Comparison of ENCODE assay signal across 18 cellular contexts in the genomic region with DNA sequence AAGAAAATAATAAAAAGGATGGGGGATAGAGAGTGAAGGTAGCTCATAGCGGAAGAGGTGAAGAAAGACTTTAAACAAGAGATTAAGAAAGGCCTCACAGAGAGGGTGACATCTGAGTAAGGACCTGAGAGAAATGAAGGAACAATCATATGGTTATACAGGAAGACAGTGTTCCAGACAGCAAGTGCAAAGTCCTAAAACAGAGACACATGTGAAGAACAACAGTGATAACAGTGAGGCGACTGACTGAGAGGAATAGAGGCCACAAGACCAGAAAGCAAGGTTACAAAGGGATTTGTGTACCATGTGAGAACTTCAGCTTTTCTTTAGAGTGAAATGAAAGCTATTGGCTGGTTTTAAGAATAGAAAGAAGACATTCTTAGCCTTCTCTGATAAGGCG.
DNase-seq lines count a peak whose midpoint lies in the region; ATAC-seq, FAIRE-seq and TF ChIP-seq lines count a peak whose summit lies in the region.
"Had no signal": no experiment of that assay in that cellular context is flagged by ENCODE, and none has a peak within 500 bp of the region (broad histone marks: within the 10 kb centered on the region; RNA-seq: fewer than 3 reads in every experiment).

No MANE protein-coding gene starts in this region.

- TF ChIP-seq CTCF in DND-41 (IDR thresholded peaks at IDR 0.05; ENCODE audit: borderline replicate concordance, extremely low read depth, low read length, poor library complexity, severe bottlenecking) (no peak), GM23338 (conservative IDR thresholded peaks at IDR 0.05; ENCODE audit: low read depth in 2 of 2) (no peak), H1 (IDR thresholded peaks at IDR 0.05; ENCODE audit: control extremely low read depth in 1 of 3, insufficient read depth in 1 of 3, low read depth in 1 of 3, low read length in 3 of 3) (no peak), neural progenitor cell (IDR thresholded peaks at IDR 0.05) (no peak), natural killer cell (IDR thresholded peaks at IDR 0.05) (no peak), pancreas (IDR thresholded peaks at IDR 0.05) (no peak)

- H3K4me3 ChIP-seq in DND-41 (ENCODE audit: low read depth in 1 of 2, low read length in 2 of 2) (no peak overlapping the region), GM23338 (no peak overlapping the region), H1 (ENCODE audit: extremely low read depth in 1 of 4, insufficient read depth in 2 of 4, low read depth in 3 of 4, low read length in 4 of 4) (no peak overlapping the region), neural progenitor cell (no peak overlapping the region), pancreas (no peak overlapping the region)
- H3K4me3 ChIP-seq: A549, HAP-1 had no signal

- no peaks in the 10 kb centered on the region for H3K9me3 ChIP-seq in DND-41 (ENCODE audit: insufficient read depth, low read length, severe bottlenecking)
- H3K9me3 ChIP-seq in H1 (ENCODE audit: insufficient read depth in 2 of 2, low read depth in 1 of 2, low read length in 1 of 2), result peaks cover 0 to 20% of the 10 kb centered on the region in 2 experiments; a peak in 2 of 4 replicates
- H3K9me3 ChIP-seq in neural progenitor cell (ENCODE audit: low read depth), result no peaks in the 10 kb centered on the region
- H3K9me3 ChIP-seq in pancreas, result no peaks in the 10 kb centered on the region
- H3K9me3 ChIP-seq: A549, HAP-1 had no signal

- DNase-seq in DND-41, result no peak
- no peak for DNase-seq in GM23338 (ENCODE audit: low spot score)
- DNase-seq in H1 (ENCODE audit: low read depth in 1 of 2, low spot score in 2 of 2), result no peak
- DNase-seq in neural progenitor cell (ENCODE audit: low spot score), result no peak
- DNase-seq in natural killer cell, result no peak
- DNase-seq in pancreas, result no peak
- no peak for DNase-seq in KBM-7
- DNase-seq: CD8-positive, alpha-beta T cell; COR-L47; DMS153; DMS79 treated with DMSO at 0.1 percent for 48 hours; GDM1; GOT3 had no signal

- H3K4me2 ChIP-seq in DND-41 (ENCODE audit: insufficient read depth, low read length) (no peak overlapping the region), GM23338 (no peak overlapping the region), H1 (ENCODE audit: insufficient read depth in 1 of 2, low read depth in 2 of 2, low read length in 2 of 2) (no peak overlapping the region), neural progenitor cell (no peak overlapping the region)
- H3K4me2 ChIP-seq: A549 had no signal

- H3K4me3 Mint-ChIP-seq in GM23338 (no peak overlapping the region), neural progenitor cell (no peak overlapping the region), natural killer cell (no peak overlapping the region)
- H3K4me3 Mint-ChIP-seq: CD14-positive monocyte; CD8-positive, alpha-beta T cell had no signal

- TF ChIP-seq RAD21 in H1 (IDR thresholded peaks at IDR 0.05 in 1 of 2, conservative IDR thresholded peaks at IDR 0.05 in 1 of 2; ENCODE audit: low read depth in 2 of 2, low read length in 2 of 2), result no peak

- H3F3A ChIP-seq in GM23338 (replicated peaks; ENCODE audit: low read depth) (no peaks in the 10 kb centered on the region), neural progenitor cell (ENCODE audit: low read depth) (no peaks in the 10 kb centered on the region)

- H3K4me1 Mint-ChIP-seq in GM23338 (no peaks in the 10 kb centered on the region), neural progenitor cell (peaks cover 2% of the 10 kb centered on the region), natural killer cell (no peaks in the 10 kb centered on the region)
- H3K4me1 Mint-ChIP-seq: CD14-positive monocyte had no signal

- H2AK5ac ChIP-seq in H1 (ENCODE audit: low read depth, low read length), result no peak overlapping the region

- H3K23me2 ChIP-seq in H1 (ENCODE audit: low read depth, low read length), result no peaks in the 10 kb centered on the region

- no peak overlapping the region for H4K8ac ChIP-seq in H1 (ENCODE audit: extremely low read depth, insufficient read depth, low read length)

- in situ Hi-C loops in KBM-7 (cut with MboI; ENCODE audit: low pct_unique_long_range_greater_than_20kb, low sequenced_read_pairs), result no loop called here

- H3K56ac ChIP-seq in H1 (replicated peaks; ENCODE audit: insufficient read length, low read depth, low read length), result no peak overlapping the region

- 0 out of 2 replicates have a peak overlapping the region, but pooled peaks have one; percentile 23 for H2BK20ac ChIP-seq in H1 (ENCODE audit: low read length)

- no peak overlapping the region for H3K14ac ChIP-seq in H1 (ENCODE audit: insufficient read length)

- no peak overlapping the region for H2BK120ac ChIP-seq in H1 (replicated peaks; ENCODE audit: low read depth, low read length)

- POLR2A ChIA-PET in H1 (lab: Charles Lee; ENCODE audit: partially characterized antibody), result interaction anchor here (0.9 kb wide), 1 partner anchor 15 kb away, joined by 3 read pairs; no protein-coding TSS in a partner anchor

- no peak for TF ChIP-seq EP300 in H1 (IDR thresholded peaks at IDR 0.05; ENCODE audit: borderline replicate concordance in 1 of 2, low read depth in 2 of 2, low read length in 2 of 2)

- H2AFZ ChIP-seq in DND-41 (ENCODE audit: low read depth, low read length) (peak overlapping the region; percentile 14), GM23338 (peak overlapping the region; percentile 73; the same call in 1 of the 2 replicates), H1 (ENCODE audit: low read length) (no peak overlapping the region), neural progenitor cell (replicated peaks) (peak overlapping the region; percentile 47)

- H4K20me1 ChIP-seq in DND-41 (ENCODE audit: insufficient read depth, low read length), result no peaks in the 10 kb centered on the region
- no peaks in the 10 kb centered on the region for H4K20me1 ChIP-seq in GM23338 (replicated peaks; ENCODE audit: insufficient read depth)
- no peaks in the 10 kb centered on the region for H4K20me1 ChIP-seq in H1 (replicated peaks in 1 of 2; ENCODE audit: control insufficient read depth in 1 of 2, insufficient read depth in 2 of 2, low read length in 2 of 2)
- no peaks in the 10 kb centered on the region for H4K20me1 ChIP-seq in neural progenitor cell (ENCODE audit: low read depth)

- no peak overlapping the region for H2BK12ac ChIP-seq in H1 (ENCODE audit: low read depth, low read length)

- H2BK15ac ChIP-seq in H1 (ENCODE audit: low read length), result no peak overlapping the region

- H4K5ac ChIP-seq in H1 (ENCODE audit: insufficient read length, low read depth, low read length), result no peak overlapping the region

- no peak overlapping the region for H3K18ac ChIP-seq in H1 (ENCODE audit: extremely low read depth, low read length)

- H3K36me3 ChIP-seq in DND-41 (ENCODE audit: insufficient read depth, low read length) (no peaks in the 10 kb centered on the region), GM23338 (ENCODE audit: insufficient read depth) (0 out of 2 replicates have a peak, but pooled peaks cover 1% of the 10 kb centered on the region), H1 (ENCODE audit: control insufficient read depth in 2 of 4, insufficient read depth in 4 of 4, low read length in 3 of 4) (peaks cover 0 to 8% (median 0%) of the 10 kb centered on the region in 4 experiments; a peak in 1 of 8 replicates), neural progenitor cell (no peaks in the 10 kb centered on the region), pancreas (no peaks in the 10 kb centered on the region)
- H3K36me3 ChIP-seq: HAP-1 had no signal

- H3K9me3 Mint-ChIP-seq in GM23338 (peaks cover 33% of the 10 kb centered on the region), neural progenitor cell (peaks cover 17% of the 10 kb centered on the region), natural killer cell (peaks cover 0 to 2% of the 10 kb centered on the region in 2 donors)
- H3K9me3 Mint-ChIP-seq: CD8-positive, alpha-beta T cell had no signal

- H3K9ac ChIP-seq in DND-41 (ENCODE audit: low read depth, low read length) (no peak overlapping the region), H1 (replicated peaks in 1 of 4; ENCODE audit: extremely low read depth in 1 of 4, low read depth in 3 of 4, low read length in 3 of 4) (no peak overlapping the region), neural progenitor cell (no peak overlapping the region)

- H3K27ac Mint-ChIP-seq in GM23338 (no peak overlapping the region), neural progenitor cell (no peak overlapping the region), natural killer cell (no peak overlapping the region)
- H3K27ac Mint-ChIP-seq: CD14-positive monocyte; CD8-positive, alpha-beta T cell had no signal

- CTCF ChIA-PET in H1 (lab: Charles Lee; ENCODE audit: partially characterized antibody), result interaction anchor here (1.0 to 1.6 kb wide), 5 partner anchors 8 to 183 kb away, joined by 3 to 6 read pairs (median 4); no protein-coding TSS in a partner anchor

- FAIRE-seq in H1 (lab: Jason Lieb, UNC), result no peak
- no peak for FAIRE-seq in pancreas (lab: Jason Lieb, UNC)
- FAIRE-seq: A549, GM12892 had no signal

- no peaks in the 10 kb centered on the region for H3K4me1 ChIP-seq in DND-41 (ENCODE audit: insufficient read depth, low read length)
- H3K4me1 ChIP-seq in GM23338 (ENCODE audit: insufficient read depth), result no peaks in the 10 kb centered on the region
- H3K4me1 ChIP-seq in H1 (replicated peaks in 1 of 4; ENCODE audit: control insufficient read depth in 3 of 4, insufficient read depth in 4 of 4, low read length in 3 of 4), result no peaks in the 10 kb centered on the region
- H3K4me1 ChIP-seq in neural progenitor cell, result peaks cover 3% of the 10 kb centered on the region
- H3K4me1 ChIP-seq in pancreas, result no peaks in the 10 kb centered on the region
- H3K4me1 ChIP-seq: A549, HAP-1 had no signal

- no peak overlapping the region for H2BK5ac ChIP-seq in H1 (ENCODE audit: low read depth, low read length)

- WGBS in H1 (ENCODE audit: extremely low coverage in 1 of 2, insufficient coverage in 1 of 2, insufficient read length in 1 of 2, insufficient replicate concordance in 2 of 2, low coverage in 1 of 2, low lambda C conversion rate in 2 of 2, missing lambda C conversion rate in 1 of 2), 2 experiments, result 95 to 100% methylated on average over 1 to 3 of the region's 3 CpGs
- 76 to 90% methylated on average over 3 of the region's 3 CpGs for WGBS in pancreas, 2 donors

- H3K9me2 ChIP-seq in GM23338 (ENCODE audit: insufficient read depth), result no peaks in the 10 kb centered on the region

- H3K27me3 ChIP-seq in DND-41 (ENCODE audit: insufficient read depth, low read length, poor library complexity) (no peaks in the 10 kb centered on the region), GM23338 (ENCODE audit: insufficient read depth) (no peaks in the 10 kb centered on the region), H1 (replicated peaks in 1 of 4; ENCODE audit: control insufficient read depth in 3 of 4, extremely low read depth in 1 of 4, insufficient read depth in 3 of 4, low read length in 3 of 4) (no peaks in the 10 kb centered on the region), neural progenitor cell (no peaks in the 10 kb centered on the region), pancreas (no peaks in the 10 kb centered on the region)

- ATAC-seq in DND-41 (ENCODE audit: insufficient read depth, low read depth) (no peak), GM23338 (no peak), natural killer cell (no peak), pancreas (no peak)
- ATAC-seq: A549; CD8-positive, alpha-beta T cell had no signal

- H3K79me1 ChIP-seq in H1 (ENCODE audit: low read depth, low read length), result no peaks in the 10 kb centered on the region

- no peak overlapping the region for H3K23ac ChIP-seq in H1 (ENCODE audit: insufficient read length)

- H3K27ac ChIP-seq in DND-41 (ENCODE audit: low read length), result no peak overlapping the region
- no peak overlapping the region for H3K27ac ChIP-seq in GM23338 (ENCODE audit: low read depth)
- H3K27ac ChIP-seq in H1 (ENCODE audit: low read depth, low read length), result no peak overlapping the region
- no peak overlapping the region for H3K27ac ChIP-seq in neural progenitor cell
- no peak overlapping the region for H3K27ac ChIP-seq in pancreas
- H3K27ac ChIP-seq: A549, HL-60 had no signal

- H3K79me2 ChIP-seq in DND-41 (ENCODE audit: insufficient read depth, low read length) (no peaks in the 10 kb centered on the region), GM23338 (replicated peaks; ENCODE audit: insufficient read depth) (no peaks in the 10 kb centered on the region), H1 (ENCODE audit: control insufficient read depth in 1 of 2, insufficient read depth in 2 of 2, low read length in 2 of 2) (no peaks in the 10 kb centered on the region), neural progenitor cell (ENCODE audit: low read depth) (no peaks in the 10 kb centered on the region)

- no peak overlapping the region for H3K4ac ChIP-seq in H1 (replicated peaks; ENCODE audit: insufficient read length, low read depth, low read length)

- intact Hi-C loops in natural killer cell (cut with micrococcal nuclease), result no loop called here
- intact Hi-C loops in pancreas (cut with DNase I), result no loop called here

- H4K91ac ChIP-seq in H1 (replicated peaks; ENCODE audit: insufficient read length, low read length), result no peak overlapping the region

- H3K27me3 Mint-ChIP-seq in GM23338 (ENCODE audit: insufficient read depth, low read depth, poor library complexity), result peaks cover 2% of the 10 kb centered on the region
- peaks cover 2% of the 10 kb centered on the region for H3K27me3 Mint-ChIP-seq in neural progenitor cell (ENCODE audit: insufficient read depth, low read depth)
- no peaks in the 10 kb centered on the region for H3K27me3 Mint-ChIP-seq in natural killer cell (ENCODE audit: low read depth in 2 of 2)

- H3K36me3 Mint-ChIP-seq in GM23338 (ENCODE audit: low read depth) (peaks cover 28% of the 10 kb centered on the region), neural progenitor cell (peaks cover 2% of the 10 kb centered on the region), natural killer cell (no peaks in the 10 kb centered on the region)
- H3K36me3 Mint-ChIP-seq: CD14-positive monocyte; CD8-positive, alpha-beta T cell had no signal

- no peak for TF ChIP-seq POLR2A in H1 (IDR thresholded peaks at IDR 0.05; ENCODE audit: control extremely low read depth in 1 of 2, low read depth in 2 of 2, low read length in 2 of 2)
